Comparison of ENCODE assay signal across 26 cellular contexts in genomic region chr11:84503503-84503902, GRCh38.
"Had no signal": no experiment of that assay in that cellular context is flagged by ENCODE, and none has a peak within 500 bp of the region (broad histone marks: within the 10 kb centered on the region; RNA-seq: fewer than 3 reads in every experiment).

No MANE protein-coding gene starts in this region.

- H3K4me3 ChIP-seq: coronary artery, esophagus squamous epithelium, gastrocnemius medialis, heart right ventricle, left lung, lower lobe of right lung, mucosa of descending colon had no signal

- H3K9me3 ChIP-seq: esophagus squamous epithelium, gastrocnemius medialis, heart right ventricle, left lung, lower lobe of right lung, mucosa of descending colon had no signal

- DNase-seq: effector CD8-positive, alpha-beta T cell; effector memory CD8-positive, alpha-beta T cell; endodermal cell; erythroblast; esophagus squamous epithelium; foreskin fibroblast; foreskin melanocyte; gastrocnemius medialis; glutamatergic neuron; head of caudate nucleus; heart right ventricle; hippocampal formation; left cardiac atrium; left lung; left ventricle myocardium superior; lower lobe of right lung; mesenchymal stem cell; mucosa of descending colon; naive B cell had no signal

- H3K36me3 ChIP-seq: esophagus squamous epithelium, gastrocnemius medialis, heart right ventricle, left lung, lower lobe of right lung had no signal

- ATAC-seq: effector memory CD8-positive, alpha-beta T cell; esophagus mucosa; gastrocnemius medialis; heart right ventricle; left cardiac atrium; left lung; left ventricle myocardium superior; lower lobe of right lung; mucosa of descending colon had no signal

- H3K27me3 ChIP-seq: esophagus squamous epithelium, gastrocnemius medialis, heart right ventricle, left lung had no signal

- H3K4me1 ChIP-seq: esophagus squamous epithelium, gastrocnemius medialis, heart right ventricle, left lung, lower lobe of right lung had no signal

- FAIRE-seq: colon, endometrium, islet of Langerhans, keratinocyte had no signal

- H3K27ac ChIP-seq: coronary artery, epithelial cell of prostate, esophagus squamous epithelium, gastrocnemius medialis, heart right ventricle, left lung, lower lobe of right lung had no signal
